In the genomic region with DNA sequence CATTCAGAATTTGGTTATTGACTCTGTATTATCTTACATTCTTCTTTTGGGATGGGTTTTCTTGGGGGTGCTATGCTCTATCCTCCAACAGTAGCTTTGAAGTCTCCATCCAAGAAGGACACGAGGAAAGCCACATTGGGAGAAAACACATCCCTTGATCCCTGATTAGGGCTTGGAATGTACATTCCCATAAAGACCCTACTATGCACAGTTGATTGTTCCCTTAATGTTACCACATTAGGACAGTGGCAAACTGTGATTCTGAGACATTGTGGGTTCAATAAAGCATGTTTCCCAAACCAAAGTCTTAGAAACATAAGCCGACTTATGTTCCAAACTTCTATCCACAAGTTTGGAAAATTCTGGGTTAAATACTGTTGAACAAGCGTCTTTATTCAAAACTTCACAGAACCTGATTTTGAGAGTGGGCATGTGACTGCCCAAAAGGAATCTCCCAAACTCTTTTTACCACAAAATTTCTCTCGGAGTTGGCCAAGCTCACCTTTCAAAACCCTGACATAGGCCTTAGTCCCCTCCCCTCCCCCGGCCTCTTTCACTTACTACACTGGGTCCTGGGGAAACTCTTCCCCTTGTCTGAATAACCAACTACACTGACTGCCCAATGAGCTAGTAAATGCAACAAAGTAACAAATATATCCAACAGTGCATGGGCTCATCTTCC, we compare ENCODE assay signal across 23 cellular contexts.
"Had no signal": no experiment of that assay in that cellular context is flagged by ENCODE, and none has a peak within 500 bp of the region (broad histone marks: within the 10 kb centered on the region; RNA-seq: fewer than 3 reads in every experiment).

No MANE protein-coding gene starts in this region.

- H3K9me3 Mint-ChIP-seq: memory B cell; natural killer cell treated with Interleukin-12 subunit alpha and Interleukin-12 subunit beta and Interleukin-15 and Interleukin-18, amount 100 ng/mL, for 72 hours; stimulated activated effector memory CD8-positive, alpha-beta T cell treated with anti-CD3 and anti-CD28 coated beads, Interleukin-12 subunit alpha, Interleukin-12 subunit beta, amount 100 ng/mL, for 72 hours; stimulated activated naive CD8-positive, alpha-beta T cell treated with anti-CD3 and anti-CD28 coated beads, Interleukin-15, amount 100 ng/mL, for 72 hours had no signal

- DNase-seq: hypothalamus; left ventricle myocardium inferior; midbrain; mucosa of descending colon; naive thymus-derived CD4-positive, alpha-beta T cell; nucleus accumbens; pancreas; retina; right cardiac atrium; small intestine; spleen; stimulated activated CD4-positive, alpha-beta T cell treated with anti-CD3 and anti-CD28 coated beads, Interleukin-4, amount 100 ng/mL, for 24 hours; stimulated activated naive CD4-positive, alpha-beta T cell treated with Interleukin-2 at 50 U/mL for 16 hours; stimulated activated naive CD8-positive, alpha-beta T cell treated with anti-CD3 and anti-CD28 coated beads, Interleukin-15, amount 100 ng/mL, for 72 hours; substantia nigra; transverse colon had no signal

- H3K27ac Mint-ChIP-seq: memory B cell; naive thymus-derived CD4-positive, alpha-beta T cell; natural killer cell treated with Interleukin-12 subunit alpha and Interleukin-12 subunit beta and Interleukin-15 and Interleukin-18, amount 100 ng/mL, for 72 hours; stimulated activated effector memory CD8-positive, alpha-beta T cell treated with anti-CD3 and anti-CD28 coated beads, Interleukin-12 subunit alpha, Interleukin-12 subunit beta, amount 100 ng/mL, for 72 hours had no signal

- H3K4me1 Mint-ChIP-seq: memory B cell; naive thymus-derived CD4-positive, alpha-beta T cell; stimulated activated effector memory CD8-positive, alpha-beta T cell treated with anti-CD3 and anti-CD28 coated beads, Interleukin-12 subunit alpha, Interleukin-12 subunit beta, amount 100 ng/mL, for 72 hours; stimulated activated naive CD8-positive, alpha-beta T cell treated with anti-CD3 and anti-CD28 coated beads, Interleukin-15, amount 100 ng/mL, for 72 hours had no signal

- H3K36me3 ChIP-seq: left ventricle myocardium inferior, pancreas, prostate gland, spleen, transverse colon, upper lobe of left lung, vagina had no signal

- H3K36me3 Mint-ChIP-seq: memory B cell; naive thymus-derived CD4-positive, alpha-beta T cell; natural killer cell treated with Interleukin-12 subunit alpha and Interleukin-12 subunit beta and Interleukin-15 and Interleukin-18, amount 100 ng/mL, for 72 hours; stimulated activated effector memory CD8-positive, alpha-beta T cell treated with anti-CD3 and anti-CD28 coated beads, Interleukin-12 subunit alpha, Interleukin-12 subunit beta, amount 100 ng/mL, for 72 hours had no signal

- ATAC-seq: mucosa of descending colon; naive thymus-derived CD4-positive, alpha-beta T cell; natural killer cell treated with Interleukin-12 subunit alpha and Interleukin-12 subunit beta and Interleukin-15 and Interleukin-18, amount 100 ng/mL, for 72 hours; right cardiac atrium; stimulated activated effector memory CD8-positive, alpha-beta T cell treated with anti-CD3 and anti-CD28 coated beads, Interleukin-12 subunit alpha, Interleukin-12 subunit beta, amount 100 ng/mL, for 72 hours; stimulated activated naive CD8-positive, alpha-beta T cell treated with anti-CD3 and anti-CD28 coated beads, Interleukin-15, amount 100 ng/mL, for 72 hours had no signal

- H3K27me3 ChIP-seq: pancreas, transverse colon, upper lobe of left lung, vagina had no signal

- H3K4me3 Mint-ChIP-seq: memory B cell; naive thymus-derived CD4-positive, alpha-beta T cell; natural killer cell treated with Interleukin-12 subunit alpha and Interleukin-12 subunit beta and Interleukin-15 and Interleukin-18, amount 100 ng/mL, for 72 hours; stimulated activated effector memory CD8-positive, alpha-beta T cell treated with anti-CD3 and anti-CD28 coated beads, Interleukin-12 subunit alpha, Interleukin-12 subunit beta, amount 100 ng/mL, for 72 hours; stimulated activated naive CD8-positive, alpha-beta T cell treated with anti-CD3 and anti-CD28 coated beads, Interleukin-15, amount 100 ng/mL, for 72 hours had no signal

- H3K9me3 ChIP-seq: left ventricle myocardium inferior, mucosa of descending colon, pancreas, prostate gland, spleen, transverse colon, upper lobe of left lung, vagina had no signal

- FAIRE-seq: pancreas, small intestine had no signal

- H3K4me1 ChIP-seq: left ventricle myocardium inferior, pancreas, prostate gland, spleen, transverse colon, upper lobe of left lung, vagina had no signal

- H3K4me3 ChIP-seq: left ventricle myocardium inferior, lung, mucosa of descending colon, pancreas, prostate gland, spleen, transverse colon, upper lobe of left lung, vagina had no signal

- H3K27me3 Mint-ChIP-seq: stimulated activated naive CD8-positive, alpha-beta T cell treated with anti-CD3 and anti-CD28 coated beads, Interleukin-15, amount 100 ng/mL, for 72 hours had no signal

- H3K27ac ChIP-seq: left ventricle myocardium inferior, pancreas, prostate gland, spleen, transverse colon, upper lobe of left lung, vagina had no signal
